Comparison of ENCODE assay signal across 7 cellular contexts in the genomic region with DNA sequence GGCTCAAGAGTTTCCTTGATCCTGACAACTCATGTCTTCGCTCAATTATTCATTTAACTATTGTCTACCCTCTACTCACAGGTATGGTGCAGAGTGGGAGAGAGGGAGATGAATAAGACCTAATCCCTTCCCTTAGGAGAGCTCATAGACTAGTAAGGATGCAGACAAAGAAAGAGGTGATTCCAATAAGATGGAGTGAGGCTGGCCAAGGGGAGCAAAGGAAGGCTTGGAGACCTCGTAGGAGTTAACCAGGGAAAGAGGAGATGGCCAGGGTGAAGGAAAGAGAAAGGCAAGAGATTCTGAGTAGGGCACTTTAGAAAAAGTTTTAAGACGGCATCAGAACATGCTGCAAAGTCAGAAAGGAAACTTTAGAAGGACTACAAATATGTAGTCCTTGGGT.
"Had no signal": no experiment of that assay in that cellular context is flagged by ENCODE, and none has a peak within 500 bp of the region (broad histone marks: within the 10 kb centered on the region; RNA-seq: fewer than 3 reads in every experiment).

No MANE protein-coding gene starts in this region.

- FAIRE-seq: G401.6, GM12891, GM12892, GM18507, GM19239 had no signal

- DNase-seq: GDM1, GF-D8 had no signal
